In the genomic region with DNA sequence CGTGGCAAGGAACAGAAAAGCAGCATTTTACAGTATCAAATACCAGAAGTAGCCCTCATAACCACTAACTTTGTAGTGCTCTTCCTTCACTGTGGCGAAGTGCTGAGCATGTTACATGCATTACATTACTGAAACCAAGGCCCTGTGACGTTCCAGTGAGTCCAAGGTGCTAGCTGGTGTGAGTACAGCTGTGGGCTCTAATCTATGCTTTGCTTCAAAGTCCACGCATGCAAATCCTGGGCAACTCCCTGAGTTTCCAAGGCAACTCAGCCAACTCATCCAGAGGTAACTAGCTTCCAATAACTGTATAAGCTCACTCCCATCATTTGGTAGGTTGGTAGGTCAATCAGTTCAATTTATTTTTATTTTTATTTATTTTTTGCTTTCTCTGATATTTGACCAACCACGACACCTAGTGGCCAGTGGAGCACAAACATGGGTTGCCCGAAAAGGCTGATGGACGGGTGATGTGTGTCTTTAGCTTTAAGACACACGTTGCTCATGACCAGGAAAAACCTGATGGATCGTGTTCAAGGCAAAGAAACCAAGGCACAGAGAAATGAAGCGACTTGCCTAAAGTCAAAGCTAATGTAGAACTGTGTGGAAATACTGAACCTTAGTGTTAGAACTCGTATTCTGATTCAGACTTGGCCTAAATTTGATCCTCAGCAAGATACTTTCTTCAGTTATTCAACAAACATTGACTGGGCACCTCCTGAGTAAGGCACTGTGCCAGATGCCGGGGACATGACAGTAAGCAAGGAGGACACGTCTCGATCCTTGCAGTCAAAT, we compare ENCODE assay signal across 8 cellular contexts.
DNase-seq lines count a peak whose midpoint lies in the region; ATAC-seq and TF ChIP-seq lines count a peak whose summit lies in the region.

No MANE protein-coding gene starts in this region.

- peaks cover 37% of the 10 kb centered on the region for H3K79me1 ChIP-seq in mesenchymal stem cell (replicated peaks; ENCODE audit: low read length, poor library complexity, severe bottlenecking)

- H4K8ac ChIP-seq in mesenchymal stem cell (ENCODE audit: low read length), result peak overlapping the region; percentile 82

- CTCF ChIA-PET in BJ (lab: Yijun Ruan, JAX), result interaction anchor here (0.6 to 9.6 kb wide), 57 partner anchors 9 to 351 kb away, joined by 3 to 233 read pairs (median 5); a partner anchor contains a TSS

- H4K91ac ChIP-seq in mesenchymal stem cell (ENCODE audit: low read length), result no peak overlapping the region

- peak overlapping the region; percentile 79 for H3K27ac ChIP-seq in mesenchymal stem cell (ENCODE audit: low read length, poor library complexity, severe bottlenecking)

- peak; percentile 100 for ATAC-seq in GM19035 (IDR thresholded peaks at IDR 0.05; ENCODE audit: unreplicated experiment)
- peak; percentile 100 for ATAC-seq in HG03135 (IDR thresholded peaks at IDR 0.05; ENCODE audit: unreplicated experiment)

- no peak overlapping the region for H3K4ac ChIP-seq in mesenchymal stem cell (ENCODE audit: low read depth in 1 of 2, low read length in 2 of 2)

- DNase-seq in BJ (ENCODE audit: low read depth), result no peak
- DNase-seq in NCI-H345 (lab: John Stamatoyannopoulos, UW), result peak; percentile 56
- DNase-seq in activated CD4-positive, alpha-beta T cell treated with anti-CD3 and anti-CD28 coated beads, Interleukin-2, amount 50 U/mL, for 24 hours (ENCODE audit: low read depth in 1 of 2, low spot score in 1 of 2), result peak; percentile 24 to 53
- peak; percentile 34 for DNase-seq in effector CD8-positive, alpha-beta T cell (lab: John Stamatoyannopoulos, UW)
- DNase-seq in mesenchymal stem cell, result peak; percentile 74
- DNase-seq in stimulated activated CD8-positive, alpha-beta memory T cell treated with anti-CD3 and anti-CD28 coated beads, Interleukin-7, amount 100 ng/mL, for 24 hours (ENCODE audit: low read depth), result peak; percentile 22

- H2AFZ ChIP-seq in mesenchymal stem cell (ENCODE audit: low read depth, low read length), result no peak overlapping the region

- no peak overlapping the region for H3K23ac ChIP-seq in mesenchymal stem cell (ENCODE audit: low read length in 2 of 2)

- peak overlapping the region in 1 of 2 experiments; percentile 93 for H3K14ac ChIP-seq in mesenchymal stem cell (ENCODE audit: low read length in 2 of 2)

- POLR2A ChIA-PET in BJ (lab: Charles Lee), result interaction anchor here (1.0 to 1.2 kb wide), 3 partner anchors 11 to 228 kb away, joined by 3 to 4 read pairs (median 3); a partner anchor contains a TSS

- peak; percentile 81 for TF ChIP-seq CTCF in BJ (IDR thresholded peaks at IDR 0.05; ENCODE audit: insufficient read depth, low read depth, low read length)

- H3K4me3 ChIP-seq in BJ (ENCODE audit: low read depth, low read length) (no peak overlapping the region), mesenchymal stem cell (ENCODE audit: insufficient read depth in 1 of 2, low read depth in 1 of 2, low read length in 2 of 2) (no peak overlapping the region)

- peak overlapping the region; percentile 28 for H3K18ac ChIP-seq in mesenchymal stem cell (ENCODE audit: low read depth in 1 of 2, low read length in 2 of 2)

- WGBS in mesenchymal stem cell, result 38% methylated on average over 14 of the region's 14 CpGs

- no peaks in the 10 kb centered on the region for H3K27me3 ChIP-seq in BJ (ENCODE audit: control insufficient read depth, insufficient read depth, low read length)
- no peaks in the 10 kb centered on the region for H3K27me3 ChIP-seq in mesenchymal stem cell (ENCODE audit: control insufficient read depth in 1 of 2, insufficient read depth in 1 of 2, low read length in 2 of 2)

- H2BK5ac ChIP-seq in mesenchymal stem cell (ENCODE audit: low read depth, low read length, poor library complexity, severe bottlenecking), result no peak overlapping the region

- peak overlapping the region; percentile 64 for H3K9ac ChIP-seq in mesenchymal stem cell (ENCODE audit: low read length)

- H3K9me3 ChIP-seq in mesenchymal stem cell (ENCODE audit: control insufficient read depth, low read length), result no peaks in the 10 kb centered on the region

- H2AK5ac ChIP-seq in mesenchymal stem cell (ENCODE audit: low read length, severe bottlenecking), result no peak overlapping the region

- H3K4me2 ChIP-seq in mesenchymal stem cell (ENCODE audit: low read length, poor library complexity, severe bottlenecking), result no peak overlapping the region

- peaks cover 6% of the 10 kb centered on the region for H3K4me1 ChIP-seq in mesenchymal stem cell (ENCODE audit: control insufficient read depth, insufficient read depth, low read depth, low read length)

- H3K36me3 ChIP-seq in BJ (ENCODE audit: control insufficient read depth, insufficient read depth, low read length) (no peaks in the 10 kb centered on the region), mesenchymal stem cell (ENCODE audit: control insufficient read depth in 1 of 2, insufficient read depth in 2 of 2, low read depth in 1 of 2, low read length in 2 of 2) (peaks cover 0 to 8% of the 10 kb centered on the region in 2 experiments)

- H2BK12ac ChIP-seq in mesenchymal stem cell (ENCODE audit: low read length in 2 of 2), result no peak overlapping the region

- no peak overlapping the region for H2BK15ac ChIP-seq in mesenchymal stem cell (ENCODE audit: low read depth, poor library complexity, severe bottlenecking)

- H2BK120ac ChIP-seq in mesenchymal stem cell (ENCODE audit: low read depth, low read length), result no peak overlapping the region
